Comparison of ENCODE assay signal across 9 cellular contexts in the genomic region with DNA sequence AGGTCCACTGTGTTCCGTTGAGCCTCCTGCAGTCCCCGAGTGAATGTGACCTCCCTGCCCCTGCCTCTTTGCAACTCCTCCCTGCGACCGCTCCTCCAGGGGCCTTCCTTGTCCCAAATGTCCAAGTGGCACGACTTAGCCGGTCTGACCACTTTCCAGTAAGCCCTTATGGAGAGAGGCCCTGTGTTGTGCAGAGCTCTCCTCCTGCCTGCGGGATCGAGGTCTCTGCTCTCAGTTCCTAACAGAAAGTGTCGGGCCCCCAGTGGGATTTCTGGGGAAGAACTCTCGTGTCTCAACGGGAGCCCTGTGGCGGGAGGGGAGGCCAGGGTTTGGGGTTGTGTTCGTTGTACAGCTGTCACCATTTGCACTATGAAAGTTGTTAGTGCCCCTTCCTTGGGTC.
DNase-seq lines count a peak whose midpoint lies in the region; ATAC-seq, FAIRE-seq and TF ChIP-seq lines count a peak whose summit lies in the region.
"Had no signal": no experiment of that assay in that cellular context is flagged by ENCODE, and none has a peak within 500 bp of the region (broad histone marks: within the 10 kb centered on the region; RNA-seq: fewer than 3 reads in every experiment).

No MANE protein-coding gene starts in this region.

- peak overlapping the region; percentile 100 for H3K4me3 Mint-ChIP-seq in CD8-positive, alpha-beta T cell
- peak overlapping the region; percentile 92 to 100 (median 99) for H3K4me3 Mint-ChIP-seq in T-cell

- H3K9ac ChIP-seq in fibroblast of lung (ENCODE audit: insufficient read depth, low read length) = peak overlapping the region; percentile 88

- intact Hi-C loops in CD8-positive, alpha-beta T cell (cut with DNase I, micrococcal nuclease) = no loop called here
- intact Hi-C loops in pancreas (cut with DNase I) = no loop called here

- ATAC-seq in CD8-positive, alpha-beta T cell = no peak
- ATAC-seq in T-cell (replicated peaks in 1 of 4) (no peak), pancreas (no peak), GM19397 (IDR thresholded peaks at IDR 0.05; ENCODE audit: unreplicated experiment) (no peak)

- H3K27me3 ChIP-seq in CD8-positive, alpha-beta T cell (ENCODE audit: insufficient read depth, low read length) = no peaks in the 10 kb centered on the region
- no peaks in the 10 kb centered on the region for H3K27me3 ChIP-seq in fibroblast of lung (ENCODE audit: control insufficient read depth, insufficient read depth, low read length)
- H3K27me3 ChIP-seq in pancreas = peaks cover 0 to 4% (median 2%) of the 10 kb centered on the region in 4 donors

- peaks cover 96% of the 10 kb centered on the region for H3K79me2 ChIP-seq in fibroblast of lung (ENCODE audit: control insufficient read depth, insufficient read depth, low read length)

- FAIRE-seq in pancreas (lab: Jason Lieb, UNC) = no peak
- no peak for FAIRE-seq in urothelium cell line (lab: Jason Lieb, UNC)

- no peak for TF ChIP-seq CTCF in CD8-positive, alpha-beta T cell (IDR thresholded peaks at IDR 0.05)
- TF ChIP-seq CTCF in fibroblast of lung (conservative IDR thresholded peaks at IDR 0.05 in 1 of 2, IDR thresholded peaks at IDR 0.05 in 1 of 2; ENCODE audit: low read depth in 1 of 2, low read length in 2 of 2) (no peak), pancreas (IDR thresholded peaks at IDR 0.05) (no peak)

- no peaks in the 10 kb centered on the region for H3K9me3 Mint-ChIP-seq in CD8-positive, alpha-beta T cell
- H3K9me3 Mint-ChIP-seq in T-cell = no peaks in the 10 kb centered on the region

- H3K27ac ChIP-seq in CD8-positive, alpha-beta T cell (ENCODE audit: low read depth, low read length) = peak overlapping the region; percentile 81
- peak overlapping the region; percentile 91 for H3K27ac ChIP-seq in fibroblast of lung (ENCODE audit: insufficient read depth, low read length)
- H3K27ac ChIP-seq in pancreas = peak overlapping the region in 3 of 4 donors; percentile 52 to 89 (median 88)
- H3K27ac ChIP-seq: HL-60 had no signal

- H3K4me1 Mint-ChIP-seq in CD8-positive, alpha-beta T cell (ENCODE audit: low read depth) = peaks cover 76% of the 10 kb centered on the region
- peaks cover 82 to 85% (median 82%) of the 10 kb centered on the region in 3 donors for H3K4me1 Mint-ChIP-seq in T-cell

- peaks cover 81% of the 10 kb centered on the region for H3K4me1 ChIP-seq in CD8-positive, alpha-beta T cell (ENCODE audit: insufficient read depth, low read length)
- H3K4me1 ChIP-seq in fibroblast of lung (ENCODE audit: control insufficient read depth, extremely low read depth, insufficient read depth, low read length) (peaks cover 55% of the 10 kb centered on the region), pancreas (peaks cover 29 to 57% (median 29%) of the 10 kb centered on the region in 3 donors)

- no peak overlapping the region for H2AFZ ChIP-seq in fibroblast of lung (ENCODE audit: low read length)

- no peaks in the 10 kb centered on the region for H3K27me3 Mint-ChIP-seq in CD8-positive, alpha-beta T cell (ENCODE audit: low read depth)
- no peaks in the 10 kb centered on the region for H3K27me3 Mint-ChIP-seq in T-cell

- H3K36me3 Mint-ChIP-seq in CD8-positive, alpha-beta T cell = peaks cover 15% of the 10 kb centered on the region
- H3K36me3 Mint-ChIP-seq in T-cell = peaks cover 3% of the 10 kb centered on the region

- no peaks in the 10 kb centered on the region for H3K36me3 ChIP-seq in CD8-positive, alpha-beta T cell (ENCODE audit: insufficient read depth, low read length)
- H3K36me3 ChIP-seq in fibroblast of lung (ENCODE audit: control insufficient read depth, insufficient read depth, low read length) = peaks cover 2% of the 10 kb centered on the region
- no peaks in the 10 kb centered on the region for H3K36me3 ChIP-seq in pancreas

- POLR2A ChIA-PET in CD8-positive, alpha-beta T cell (lab: Charles Lee) = interaction anchor here (0.7 to 5.4 kb wide), 28 partner anchors 7 to 583 kb away, joined by 3 to 54 read pairs (median 5); a partner anchor contains a TSS
- POLR2A ChIA-PET in T-cell (lab: Charles Lee) = interaction anchor here in 1 of 2 donors (1.0 kb wide), 1 partner anchor 583 kb away, joined by 3 read pairs; a partner anchor contains a TSS

- 34 to 37% methylated on average over 13 of the region's 13 CpGs for WGBS in pancreas, 2 donors

- H3K4me2 ChIP-seq in fibroblast of lung (ENCODE audit: extremely low read depth, insufficient read depth, low read length) = peak overlapping the region; percentile 94

- H3K9me3 ChIP-seq in CD8-positive, alpha-beta T cell (ENCODE audit: low read length) = no peaks in the 10 kb centered on the region
- no peaks in the 10 kb centered on the region for H3K9me3 ChIP-seq in fibroblast of lung (ENCODE audit: control insufficient read depth, insufficient read depth, low read depth, low read length)
- H3K9me3 ChIP-seq in pancreas = no peaks in the 10 kb centered on the region

- H3K27ac Mint-ChIP-seq in CD8-positive, alpha-beta T cell = peak overlapping the region; percentile 97
- peak overlapping the region; percentile 97 to 99 for H3K27ac Mint-ChIP-seq in T-cell

- DNase-seq in CD8-positive, alpha-beta T cell = no peak
- no peak for DNase-seq in T-cell
- DNase-seq in fibroblast of lung (ENCODE audit: low read depth in 2 of 2) = no peak
- peak in 1 of 6 donors; percentile 56 for DNase-seq in pancreas
- DNase-seq in urothelium cell line (ENCODE audit: low spot score) = no peak
- no peak for DNase-seq in NCI-H1930 (lab: John Stamatoyannopoulos, UW)
- no peak for DNase-seq in glomerular visceral epithelial cell (ENCODE audit: extremely low spot score)

- H3K4me3 ChIP-seq in CD8-positive, alpha-beta T cell (ENCODE audit: low read depth, low read length) = peak overlapping the region; percentile 99
- H3K4me3 ChIP-seq in fibroblast of lung (replicated peaks in 1 of 4; ENCODE audit: control extremely low read depth in 1 of 4, insufficient read depth in 1 of 4, low read depth in 3 of 4, low read length in 4 of 4) (peak overlapping the region; percentile 66 to 94 (median 92)), pancreas (peak overlapping the region in 2 of 4 donors; percentile 48 to 57)

- H4K20me1 ChIP-seq in fibroblast of lung (ENCODE audit: control insufficient read depth, extremely low read depth, insufficient read depth, low read length) = no peaks in the 10 kb centered on the region

- CTCF ChIA-PET in CD8-positive, alpha-beta T cell (lab: Charles Lee) = interaction anchor here (0.9 to 6.4 kb wide), 17 partner anchors 13 to 126 kb away, joined by 3 to 63 read pairs (median 6); no protein-coding TSS in a partner anchor
- CTCF ChIA-PET in T-cell (lab: Charles Lee) = interaction anchor here (1.0 to 1.9 kb wide), 5 partner anchors 14 to 66 kb away, joined by 4 to 5 read pairs (median 4); no protein-coding TSS in a partner anchor
